8 cellular contexts compared by ENCODE assay signal in the genomic region with DNA sequence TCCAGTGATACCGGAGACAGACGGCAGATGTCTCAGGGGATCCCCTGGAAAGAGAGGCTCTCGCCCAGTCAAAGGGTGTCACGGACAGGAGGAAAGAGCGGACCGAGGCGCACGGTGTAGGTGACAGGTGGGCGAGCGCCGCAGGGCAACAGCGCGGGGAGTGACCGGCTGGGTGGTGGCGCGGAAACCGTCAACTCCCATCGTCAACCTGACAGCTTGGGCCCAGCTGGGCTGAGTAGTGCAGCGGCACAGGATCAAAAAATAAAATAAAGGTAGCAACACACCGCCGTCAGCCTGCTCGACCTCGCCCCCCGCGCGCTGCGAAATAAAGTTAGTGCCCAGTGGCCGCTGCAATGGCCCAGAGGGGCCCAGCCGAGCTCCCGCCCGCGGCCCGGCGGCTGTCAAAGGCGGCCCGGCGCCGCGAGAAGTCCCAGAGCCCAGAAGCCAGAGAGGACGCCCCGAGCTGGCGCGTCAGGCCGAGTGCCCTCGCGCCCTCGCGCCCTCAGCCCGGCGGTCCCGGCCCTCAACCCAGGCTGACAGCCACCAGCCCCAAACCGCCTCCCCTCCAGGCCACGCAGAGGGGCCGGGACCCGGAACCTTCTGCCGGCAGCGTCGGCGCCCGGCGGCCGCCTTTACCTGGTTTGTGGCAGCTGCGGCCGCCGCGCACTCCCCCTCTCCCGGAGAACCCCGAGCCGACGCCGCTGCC. TPM values are rescaled to one million over a fixed set of nuclear protein-coding genes. Genes with fewer than 3 reads are reported as not detected.
DNase-seq lines count a peak whose midpoint lies in the region; ATAC-seq and TF ChIP-seq lines count a peak whose summit lies in the region.

A gene with protein sequence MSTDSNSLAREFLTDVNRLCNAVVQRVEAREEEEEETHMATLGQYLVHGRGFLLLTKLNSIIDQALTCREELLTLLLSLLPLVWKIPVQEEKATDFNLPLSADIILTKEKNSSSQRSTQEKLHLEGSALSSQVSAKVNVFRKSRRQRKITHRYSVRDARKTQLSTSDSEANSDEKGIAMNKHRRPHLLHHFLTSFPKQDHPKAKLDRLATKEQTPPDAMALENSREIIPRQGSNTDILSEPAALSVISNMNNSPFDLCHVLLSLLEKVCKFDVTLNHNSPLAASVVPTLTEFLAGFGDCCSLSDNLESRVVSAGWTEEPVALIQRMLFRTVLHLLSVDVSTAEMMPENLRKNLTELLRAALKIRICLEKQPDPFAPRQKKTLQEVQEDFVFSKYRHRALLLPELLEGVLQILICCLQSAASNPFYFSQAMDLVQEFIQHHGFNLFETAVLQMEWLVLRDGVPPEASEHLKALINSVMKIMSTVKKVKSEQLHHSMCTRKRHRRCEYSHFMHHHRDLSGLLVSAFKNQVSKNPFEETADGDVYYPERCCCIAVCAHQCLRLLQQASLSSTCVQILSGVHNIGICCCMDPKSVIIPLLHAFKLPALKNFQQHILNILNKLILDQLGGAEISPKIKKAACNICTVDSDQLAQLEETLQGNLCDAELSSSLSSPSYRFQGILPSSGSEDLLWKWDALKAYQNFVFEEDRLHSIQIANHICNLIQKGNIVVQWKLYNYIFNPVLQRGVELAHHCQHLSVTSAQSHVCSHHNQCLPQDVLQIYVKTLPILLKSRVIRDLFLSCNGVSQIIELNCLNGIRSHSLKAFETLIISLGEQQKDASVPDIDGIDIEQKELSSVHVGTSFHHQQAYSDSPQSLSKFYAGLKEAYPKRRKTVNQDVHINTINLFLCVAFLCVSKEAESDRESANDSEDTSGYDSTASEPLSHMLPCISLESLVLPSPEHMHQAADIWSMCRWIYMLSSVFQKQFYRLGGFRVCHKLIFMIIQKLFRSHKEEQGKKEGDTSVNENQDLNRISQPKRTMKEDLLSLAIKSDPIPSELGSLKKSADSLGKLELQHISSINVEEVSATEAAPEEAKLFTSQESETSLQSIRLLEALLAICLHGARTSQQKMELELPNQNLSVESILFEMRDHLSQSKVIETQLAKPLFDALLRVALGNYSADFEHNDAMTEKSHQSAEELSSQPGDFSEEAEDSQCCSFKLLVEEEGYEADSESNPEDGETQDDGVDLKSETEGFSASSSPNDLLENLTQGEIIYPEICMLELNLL (N-terminal part only) (minus strand): TSS at position 700 of the 706 bp plus-strand sequence. CDS start 36,489 bp downstream, outside the sequence.

- peaks cover 23% of the 10 kb centered on the region for H3K36me3 Mint-ChIP-seq in activated CD8-positive, alpha-beta memory T cell treated with anti-CD3 and anti-CD28 coated beads, Interleukin-2, amount 10 ng/mL, durations not matched to agents 7 days and 5 days
- H3K36me3 Mint-ChIP-seq in stimulated activated naive CD8-positive, alpha-beta T cell treated with anti-CD3 and anti-CD28 coated beads, Interleukin-15, Interleukin-2, amounts not matched to agents 100 ng/mL and 50 ng/mL, for 24 hours (ENCODE audit: low read depth) = peaks cover 42% of the 10 kb centered on the region

- H3K4me3 Mint-ChIP-seq in activated CD8-positive, alpha-beta memory T cell treated with anti-CD3 and anti-CD28 coated beads, Interleukin-2, amount 10 ng/mL, durations not matched to agents 7 days and 5 days = peak within 1 kb of the TSS; percentile 89
- H3K4me3 Mint-ChIP-seq in stimulated activated naive CD8-positive, alpha-beta T cell treated with anti-CD3 and anti-CD28 coated beads, Interleukin-15, Interleukin-2, amounts not matched to agents 100 ng/mL and 50 ng/mL, for 24 hours = peak within 1 kb of the TSS; percentile 96

- no peaks in the 10 kb centered on the region for H3K27me3 Mint-ChIP-seq in activated CD8-positive, alpha-beta memory T cell treated with anti-CD3 and anti-CD28 coated beads, Interleukin-2, amount 10 ng/mL, durations not matched to agents 7 days and 5 days
- H3K27me3 Mint-ChIP-seq in stimulated activated naive CD8-positive, alpha-beta T cell treated with anti-CD3 and anti-CD28 coated beads, Interleukin-15, Interleukin-2, amounts not matched to agents 100 ng/mL and 50 ng/mL, for 24 hours = no peaks in the 10 kb centered on the region

- H3K36me3 ChIP-seq in mucosa of descending colon (ENCODE audit: low read depth) = no peaks in the 10 kb centered on the region

- peak; percentile 65 for DNase-seq in AG08396 (ENCODE audit: low spot score)
- DNase-seq in NCI-H510A treated with DMSO at 0.1 percent for 48 hours (lab: John Stamatoyannopoulos, UW) = peak; percentile 18
- DNase-seq in activated CD8-positive, alpha-beta memory T cell treated with anti-CD3 and anti-CD28 coated beads, Interleukin-2, amount 10 ng/mL, durations not matched to agents 7 days and 5 days = peak; percentile 86
- DNase-seq in epithelial cell of esophagus (ENCODE audit: low read depth) = peak; percentile 63
- DNase-seq in mucosa of descending colon = peak; percentile 67 to 82 (median 73)

- H3K4me1 Mint-ChIP-seq in activated CD8-positive, alpha-beta memory T cell treated with anti-CD3 and anti-CD28 coated beads, Interleukin-2, amount 10 ng/mL, durations not matched to agents 7 days and 5 days = peaks cover 51% of the 10 kb centered on the region
- peaks cover 16% of the 10 kb centered on the region for H3K4me1 Mint-ChIP-seq in stimulated activated naive CD8-positive, alpha-beta T cell treated with anti-CD3 and anti-CD28 coated beads, Interleukin-15, Interleukin-2, amounts not matched to agents 100 ng/mL and 50 ng/mL, for 24 hours (ENCODE audit: low read depth)

- CTCF ChIA-PET in activated CD8-positive, alpha-beta memory T cell treated with anti-CD3 and anti-CD28 coated beads, Interleukin-2, amount 10 ng/mL, durations not matched to agents 7 days and 5 days (lab: Charles Lee) = interaction anchor here (0.6 to 4.9 kb wide), 30 partner anchors 8 to 361 kb away, joined by 3 to 72 read pairs (median 4); partner anchors contain the start of gene B3GALNT2

- H3K4me3 ChIP-seq in epithelial cell of esophagus (ENCODE audit: low read length) (peak within 1 kb of the TSS; percentile 72), mucosa of descending colon (peak within 1 kb of the TSS; percentile 78)

- ATAC-seq in GM18517 (IDR thresholded peaks at IDR 0.05; ENCODE audit: unreplicated experiment) (peak; percentile 40), HG03045 (IDR thresholded peaks at IDR 0.05; ENCODE audit: unreplicated experiment) (peak; percentile 50), mucosa of descending colon (peak; percentile 68)
- peak; percentile 57 for ATAC-seq in activated CD8-positive, alpha-beta memory T cell treated with anti-CD3 and anti-CD28 coated beads, Interleukin-2, amount 10 ng/mL, durations not matched to agents 7 days and 5 days

- intact Hi-C loops in mucosa of descending colon (cut with DNase I, micrococcal nuclease) = loop anchor here in 1 of 2 donors (10.0 kb wide), 1 partner anchor 108 kb away; no protein-coding TSS in a partner anchor

- peaks cover 8% of the 10 kb centered on the region for H3K4me1 ChIP-seq in mucosa of descending colon (ENCODE audit: low read depth)

- TF ChIP-seq CTCF in epithelial cell of esophagus (IDR thresholded peaks at IDR 0.05; ENCODE audit: insufficient read depth, low read depth, low read length, missing control alignments) (peak; percentile 63), mucosa of descending colon (IDR thresholded peaks at IDR 0.05) (no peak)

- peak within 1 kb of the TSS; percentile 98 for H3K27ac Mint-ChIP-seq in activated CD8-positive, alpha-beta memory T cell treated with anti-CD3 and anti-CD28 coated beads, Interleukin-2, amount 10 ng/mL, durations not matched to agents 7 days and 5 days
- H3K27ac Mint-ChIP-seq in stimulated activated naive CD8-positive, alpha-beta T cell treated with anti-CD3 and anti-CD28 coated beads, Interleukin-15, Interleukin-2, amounts not matched to agents 100 ng/mL and 50 ng/mL, for 24 hours = peak within 1 kb of the TSS; percentile 98

- no peaks in the 10 kb centered on the region for H3K9me3 ChIP-seq in mucosa of descending colon

- H3K9me3 Mint-ChIP-seq in activated CD8-positive, alpha-beta memory T cell treated with anti-CD3 and anti-CD28 coated beads, Interleukin-2, amount 10 ng/mL, durations not matched to agents 7 days and 5 days (ENCODE audit: low read depth) = no peaks in the 10 kb centered on the region
- no peaks in the 10 kb centered on the region for H3K9me3 Mint-ChIP-seq in stimulated activated naive CD8-positive, alpha-beta T cell treated with anti-CD3 and anti-CD28 coated beads, Interleukin-15, Interleukin-2, amounts not matched to agents 100 ng/mL and 50 ng/mL, for 24 hours

RNA-seq across cellular contexts. Expression of the gene that starts here (rescaled TPM):
- total RNA-seq in activated CD8-positive, alpha-beta memory T cell treated with anti-CD3 and anti-CD28 coated beads, Interleukin-2, amount 10 ng/mL, durations not matched to agents 7 days and 5 days = 100 to 1,000 TPM in 1 of 2 experiments, 10 to 100 TPM in 1; 64.9 to 131 TPM
- 10 to 100 TPM; 24.0 to 32.3 (median 26.7) TPM for total RNA-seq in mucosa of descending colon

Comparison
In these comparisons a context has a peak if more than half of its experiments do, and no peak if none do; other contexts are left out.
1. Peak in every context shown above with its lines: DNase-seq, ATAC-seq and H3K4me3 ChIP-seq.
2. DNase-seq: peak in every context shown above with its lines; median percentile 86 in activated CD8-positive, alpha-beta memory T cell treated with anti-CD3 and anti-CD28 coated beads, Interleukin-2, amount 10 ng/mL, durations not matched to agents 7 days and 5 days; 73 in mucosa of descending colon; 65 in AG08396; 63 in epithelial cell of esophagus; 18 in NCI-H510A treated with DMSO at 0.1 percent for 48 hours.